In genomic region chr3:132289311-132289710, GRCh38 we compare ENCODE assay signal across 23 cellular contexts. TPM values are rescaled to one million over a fixed set of nuclear protein-coding genes. Genes with fewer than 3 reads are reported as not detected.
"Had no signal": no experiment of that assay in that cellular context is flagged by ENCODE, and none has a peak within 500 bp of the region (broad histone marks: within the 10 kb centered on the region; RNA-seq: fewer than 3 reads in every experiment).

No MANE protein-coding gene starts in this region.

- H3K4me1 ChIP-seq: left ventricle myocardium inferior, right lobe of liver had no signal

- H3K27me3 ChIP-seq: right lobe of liver, upper lobe of right lung had no signal

- DNase-seq: activated CD4-positive, alpha-beta T cell treated with anti-CD3 and anti-CD28 coated beads for 36 hours; activated CD4-positive, alpha-beta T cell treated with anti-CD3 and anti-CD28 coated beads, Interleukin-2, amount 50 U/mL, for 48 hours; activated naive CD4-positive, alpha-beta T cell treated with Interleukin-2 at 50 U/mL for 16 hours; effector CD8-positive, alpha-beta T cell; foreskin melanocyte; glutamatergic neuron; hypothalamus; left ventricle myocardium inferior; mammary epithelial cell; naive B cell; right lobe of liver; stimulated activated CD4-positive, alpha-beta T cell treated with anti-CD3 and anti-CD28 coated beads, Interleukin-4, amount 100 ng/mL, for 1 hour; stimulated activated naive B cell treated with anti-CD40 and anti-IgM and Interleukin-4, amounts not matched to agents 10 μg/mL and 1 μg/mL and 100 μg/mL, for 72 hours; T-cell; upper lobe of right lung had no signal

- H3K9me3 ChIP-seq: right lobe of liver, thoracic aorta, upper lobe of right lung had no signal

- H3K27ac ChIP-seq: coronary artery, left ventricle myocardium inferior, right lobe of liver, thoracic aorta, upper lobe of right lung had no signal

- H3K4me3 ChIP-seq: coronary artery, left ventricle myocardium inferior, right lobe of liver, smooth muscle cell, thoracic aorta, upper lobe of right lung had no signal

- ATAC-seq: activated CD4-positive, alpha-beta T cell treated with anti-CD3 and anti-CD28 coated beads for 36 hours; esophagus mucosa; right lobe of liver; stimulated activated naive B cell treated with anti-CD40 and anti-IgM and Interleukin-4, amounts not matched to agents 10 μg/mL and 1 μg/mL and 100 μg/mL, for 72 hours; T-cell; upper lobe of right lung; WTC11 had no signal

- H3K36me3 ChIP-seq: left ventricle myocardium inferior, right lobe of liver, thoracic aorta, upper lobe of right lung had no signal

RNA-seq across cellular contexts. Expression of gene ACP3, which starts 27.9 kb away (rescaled TPM):
- total RNA-seq: activated CD4-positive, alpha-beta T cell treated with anti-CD3 and anti-CD28 coated beads for 36 hours; neural crest cell; osteocyte; pulmonary artery endothelial cell; T-cell had no signal
